Comparison of ENCODE assay signal across 8 cellular contexts in genomic region chr4:70651864-70652506, GRCh38. TPM values are rescaled to one million over a fixed set of nuclear protein-coding genes. Genes with fewer than 3 reads are reported as not detected.
DNase-seq lines count a peak whose midpoint lies in the region; ATAC-seq and TF ChIP-seq lines count a peak whose summit lies in the region.

No MANE protein-coding gene starts in this region.

- peak; percentile 69 for TF ChIP-seq CTCF in OCI-LY3 (IDR thresholded peaks at IDR 0.05; ENCODE audit: low read depth, low read length)

- H3K36me3 ChIP-seq in OCI-LY3 (replicated peaks; ENCODE audit: low read depth, low read length): no peaks in the 10 kb centered on the region
- H3K36me3 ChIP-seq in endocrine pancreas (ENCODE audit: control insufficient read depth, insufficient read depth, low read length): no peaks in the 10 kb centered on the region

- H3K9me3 ChIP-seq in OCI-LY3 (ENCODE audit: insufficient read depth, low read length): no peaks in the 10 kb centered on the region
- H3K9me3 ChIP-seq in endocrine pancreas (ENCODE audit: control insufficient read depth, low read length): no peaks in the 10 kb centered on the region

- no peak overlapping the region for H3K27ac Mint-ChIP-seq in activated T-cell treated with anti-CD3 and anti-CD28 coated beads, Interleukin-2, amount 50 U/mL, for 24 hours

- H3K4me2 ChIP-seq in OCI-LY3 (ENCODE audit: low read length): peak overlapping the region; percentile 86

- H3K4me1 Mint-ChIP-seq in activated T-cell treated with anti-CD3 and anti-CD28 coated beads, Interleukin-2, amount 50 U/mL, for 4 hours (ENCODE audit: low read depth): no peaks in the 10 kb centered on the region
- H3K4me1 Mint-ChIP-seq in activated T-cell treated with anti-CD3 and anti-CD28 coated beads, Interleukin-2, amount 50 U/mL, for 24 hours (ENCODE audit: low read depth): peaks cover 3% of the 10 kb centered on the region

- H3K4me1 ChIP-seq in OCI-LY3 (ENCODE audit: low read length) (peaks cover 15% of the 10 kb centered on the region), endocrine pancreas (ENCODE audit: control insufficient read depth, insufficient read depth, low read length) (peaks cover 6% of the 10 kb centered on the region)

- peak overlapping the region; percentile 94 for H2AFZ ChIP-seq in OCI-LY3 (ENCODE audit: low read depth, low read length)

- peak; percentile 32 to 48 for ATAC-seq in activated T-cell treated with anti-CD3 and anti-CD28 coated beads, Interleukin-2, amount 50 U/mL, for 4 hours
- ATAC-seq in HG02938 (IDR thresholded peaks at IDR 0.05; ENCODE audit: unreplicated experiment): peak; percentile 51
- no peak for ATAC-seq in GM18519 (IDR thresholded peaks at IDR 0.05; ENCODE audit: low FRiP score, unreplicated experiment)

- H3K27me3 ChIP-seq in OCI-LY3 (ENCODE audit: low read depth, low read length) (no peaks in the 10 kb centered on the region), endocrine pancreas (ENCODE audit: control insufficient read depth, insufficient read depth, low read length) (no peaks in the 10 kb centered on the region)

- H3K27ac ChIP-seq in OCI-LY3 (ENCODE audit: low read length): no peak overlapping the region

- no peaks in the 10 kb centered on the region for H3K9me3 Mint-ChIP-seq in activated T-cell treated with anti-CD3 and anti-CD28 coated beads, Interleukin-2, amount 50 U/mL, for 4 hours
- H3K9me3 Mint-ChIP-seq in activated T-cell treated with anti-CD3 and anti-CD28 coated beads, Interleukin-2, amount 50 U/mL, for 24 hours: no peaks in the 10 kb centered on the region

- peak overlapping the region; percentile 39 for H3K4me3 ChIP-seq in OCI-LY3 (ENCODE audit: low read length)
- peak overlapping the region; percentile 47 for H3K4me3 ChIP-seq in endocrine pancreas (ENCODE audit: control insufficient read depth, insufficient read depth, low read length)

- no peaks in the 10 kb centered on the region for H3K27me3 Mint-ChIP-seq in activated T-cell treated with anti-CD3 and anti-CD28 coated beads, Interleukin-2, amount 50 U/mL, for 4 hours (ENCODE audit: low read depth)
- H3K27me3 Mint-ChIP-seq in activated T-cell treated with anti-CD3 and anti-CD28 coated beads, Interleukin-2, amount 50 U/mL, for 24 hours: no peaks in the 10 kb centered on the region

- H4K20me1 ChIP-seq in OCI-LY3 (ENCODE audit: insufficient read depth, low read length): no peaks in the 10 kb centered on the region

- H3K79me2 ChIP-seq in OCI-LY3 (ENCODE audit: low read length): no peaks in the 10 kb centered on the region

- no peaks in the 10 kb centered on the region for H3K36me3 Mint-ChIP-seq in activated T-cell treated with anti-CD3 and anti-CD28 coated beads, Interleukin-2, amount 50 U/mL, for 4 hours (ENCODE audit: insufficient read depth)
- no peaks in the 10 kb centered on the region for H3K36me3 Mint-ChIP-seq in activated T-cell treated with anti-CD3 and anti-CD28 coated beads, Interleukin-2, amount 50 U/mL, for 24 hours (ENCODE audit: low read depth)

- no peak for DNase-seq in activated T-cell treated with anti-CD3 and anti-CD28 coated beads, Interleukin-2, amount 50 U/mL, for 4 hours
- DNase-seq in activated T-cell treated with anti-CD3 and anti-CD28 coated beads, Interleukin-2, amount 50 U/mL, for 24 hours: no peak
- DNase-seq in myocyte (ENCODE audit: low read depth) (peak; percentile 49), GF-D8 (lab: John Stamatoyannopoulos, UW) (no peak)

- H3K9ac ChIP-seq in OCI-LY3 (ENCODE audit: low read length): peak overlapping the region; percentile 24; the same call in 1 of the 2 replicates
- H3K9ac ChIP-seq in endocrine pancreas (ENCODE audit: control insufficient read depth, insufficient read depth, low read length): no peak overlapping the region

- no peak overlapping the region for H3K4me3 Mint-ChIP-seq in activated T-cell treated with anti-CD3 and anti-CD28 coated beads, Interleukin-2, amount 50 U/mL, for 4 hours
- H3K4me3 Mint-ChIP-seq in activated T-cell treated with anti-CD3 and anti-CD28 coated beads, Interleukin-2, amount 50 U/mL, for 24 hours: no peak overlapping the region

RNA-seq across cellular contexts. Expression of gene JCHAIN, which starts 14.3 kb away (rescaled TPM):
- total RNA-seq in activated T-cell treated with anti-CD3 and anti-CD28 coated beads, Interleukin-2, amount 50 U/mL, for 4 hours: 1 to 10 TPM in 2 of 3 donors, under 1 TPM in 1; 0.58 to 1.4 (median 1.1) TPM
- total RNA-seq in myocyte: 4.0 and 12.5 TPM in 2 replicates
- 1.3 TPM for polyA plus RNA-seq in myocyte (2012)

RNA-seq across cellular contexts. Expression of gene ENAM, which starts 23.4 kb away (rescaled TPM):
- total RNA-seq in activated T-cell treated with anti-CD3 and anti-CD28 coated beads, Interleukin-2, amount 50 U/mL, for 4 hours: not detected
- 0.21 and 0.83 TPM in 2 replicates for total RNA-seq in myocyte
- 0.15 TPM for polyA plus RNA-seq in myocyte (2012)

RNA-seq across cellular contexts. Expression of gene UTP3, which starts 36.3 kb away (rescaled TPM):
- total RNA-seq in activated T-cell treated with anti-CD3 and anti-CD28 coated beads, Interleukin-2, amount 50 U/mL, for 4 hours: 10 to 100 TPM; 49.2 to 54.8 (median 51.4) TPM
- 23.7 and 25.7 TPM in 2 replicates for total RNA-seq in myocyte
- polyA plus RNA-seq in myocyte (2012): 23.7 TPM

RNA-seq across cellular contexts. Expression of gene AMBN, which starts 59.9 kb away (rescaled TPM):
- not detected for total RNA-seq in activated T-cell treated with anti-CD3 and anti-CD28 coated beads, Interleukin-2, amount 50 U/mL, for 4 hours
- not detected in 2 replicates for total RNA-seq in myocyte
- polyA plus RNA-seq in myocyte (2012): not detected
